ENCODE assay signal across 2 cellular contexts in the genomic region with DNA sequence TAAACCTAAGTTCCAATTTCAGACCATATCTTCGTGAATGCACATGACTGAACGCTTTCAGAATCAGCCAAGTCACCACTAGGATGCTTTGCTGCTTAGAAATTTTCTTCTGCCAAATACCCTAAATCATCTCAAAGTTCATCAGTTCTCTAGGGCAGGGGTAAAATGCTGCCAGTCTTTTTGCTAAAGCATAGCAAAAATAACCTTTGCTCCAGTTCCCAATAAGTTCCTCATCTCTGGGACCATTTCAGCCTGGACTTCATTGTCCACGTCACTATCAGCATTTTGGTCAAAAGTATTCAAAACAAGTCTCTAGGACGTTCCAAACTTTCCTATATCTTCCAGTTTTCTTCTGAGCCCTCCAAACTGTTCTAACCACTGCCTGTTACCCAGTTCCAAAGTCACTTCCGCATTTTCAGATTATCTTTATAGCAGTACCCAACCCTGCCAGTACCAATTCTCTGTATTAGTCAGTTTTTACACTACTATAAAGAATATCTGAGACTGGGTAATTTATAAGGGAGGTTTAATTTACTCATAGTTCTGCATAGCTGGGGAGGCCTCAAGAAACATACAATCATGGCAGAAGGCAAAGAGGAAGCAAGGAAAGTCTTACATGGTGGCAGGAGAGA.
TF ChIP-seq lines count a peak whose summit lies in the region.

No MANE protein-coding gene starts in this region.

TF ChIP-seq in IMR-90, 13 proteins besides CTCF, POLR2A, EP300 and RAD21:
- TF ChIP-seq CEBPB (IDR thresholded peaks at IDR 0.05; ENCODE audit: low read depth, low read length): no peak
- TF ChIP-seq, protein P1, sequence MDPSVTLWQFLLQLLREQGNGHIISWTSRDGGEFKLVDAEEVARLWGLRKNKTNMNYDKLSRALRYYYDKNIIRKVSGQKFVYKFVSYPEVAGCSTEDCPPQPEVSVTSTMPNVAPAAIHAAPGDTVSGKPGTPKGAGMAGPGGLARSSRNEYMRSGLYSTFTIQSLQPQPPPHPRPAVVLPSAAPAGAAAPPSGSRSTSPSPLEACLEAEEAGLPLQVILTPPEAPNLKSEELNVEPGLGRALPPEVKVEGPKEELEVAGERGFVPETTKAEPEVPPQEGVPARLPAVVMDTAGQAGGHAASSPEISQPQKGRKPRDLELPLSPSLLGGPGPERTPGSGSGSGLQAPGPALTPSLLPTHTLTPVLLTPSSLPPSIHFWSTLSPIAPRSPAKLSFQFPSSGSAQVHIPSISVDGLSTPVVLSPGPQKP (IDR thresholded peaks at IDR 0.05; ENCODE audit: borderline replicate concordance, low read depth, low read length): no peak
- TF ChIP-seq RFX5 (IDR thresholded peaks at IDR 0.05; ENCODE audit: low read depth, low read length): no peak
- TF ChIP-seq CHD1 (IDR thresholded peaks at IDR 0.05; ENCODE audit: low read depth, low read length): no peak
- TF ChIP-seq USF2 (IDR thresholded peaks at IDR 0.05; ENCODE audit: low read depth, low read length): no peak
- no peak for TF ChIP-seq MXI1 (IDR thresholded peaks at IDR 0.05; ENCODE audit: borderline replicate concordance, low read depth, low read length)
- no peak for TF ChIP-seq RCOR1 (IDR thresholded peaks at IDR 0.05; ENCODE audit: insufficient replicate concordance, low read length)
- no peak for TF ChIP-seq SMC3 (IDR thresholded peaks at IDR 0.05; ENCODE audit: low read depth, low read length)
- no peak for TF ChIP-seq FOS (IDR thresholded peaks at IDR 0.05; ENCODE audit: low read depth, low read length)
- TF ChIP-seq MAFK (IDR thresholded peaks at IDR 0.05; ENCODE audit: low read depth, low read length): no peak
- no peak for TF ChIP-seq MAZ (IDR thresholded peaks at IDR 0.05; ENCODE audit: borderline replicate concordance, low read depth, low read length)
- no peak for TF ChIP-seq BHLHE40 (IDR thresholded peaks at IDR 0.05; ENCODE audit: low read depth, low read length)
- TF ChIP-seq NFE2L2 (IDR thresholded peaks at IDR 0.05; ENCODE audit: low read depth, low read length): no peak

TF ChIP-seq in WTC11, 78 proteins besides CTCF, POLR2A, EP300 and RAD21:
- TF ChIP-seq ZNF423 (CRISPR knock-in tag; IDR thresholded peaks at IDR 0.05) (no peak), PRDM15 (CRISPR knock-in tag; IDR thresholded peaks at IDR 0.05) (0 out of 2 replicates have a peak, but pooled peaks have one; percentile 25)
- TF ChIP-seq, protein P2, sequence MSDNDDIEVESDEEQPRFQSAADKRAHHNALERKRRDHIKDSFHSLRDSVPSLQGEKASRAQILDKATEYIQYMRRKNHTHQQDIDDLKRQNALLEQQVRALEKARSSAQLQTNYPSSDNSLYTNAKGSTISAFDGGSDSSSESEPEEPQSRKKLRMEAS (CRISPR knock-in tag; IDR thresholded peaks at IDR 0.05): no peak
